Comparison of ENCODE assay signal across 9 cellular contexts in genomic region chr14:61034416-61035100, GRCh38. TPM values are rescaled to one million over a fixed set of nuclear protein-coding genes. Genes with fewer than 3 reads are reported as not detected.
A peak's percentile ranks its signal among the peaks of the same experiment; 100 is the strongest.
DNase-seq lines count a peak whose midpoint lies in the region; ATAC-seq, FAIRE-seq and TF ChIP-seq lines count a peak whose summit lies in the region.
"Had no signal": no experiment of that assay in that cellular context is flagged by ENCODE, and none has a peak within 500 bp of the region (broad histone marks: within the 10 kb centered on the region; RNA-seq: fewer than 3 reads in every experiment).

No MANE protein-coding gene starts in this region.

- DNase-seq in NCI-H510A treated with DMSO at 0.1 percent for 48 hours (lab: John Stamatoyannopoulos, UW) (peak; percentile 81), NCI-H510A (lab: John Stamatoyannopoulos, UW) (no peak), NCI-H128 (lab: John Stamatoyannopoulos, UW; ENCODE audit: unreplicated experiment) (peak; percentile 24), lower lobe of right lung (peak; percentile 41), urothelium cell line (ENCODE audit: low spot score) (no peak), left ventricle myocardium superior (no peak)
- no peak for DNase-seq in stimulated activated naive CD8-positive, alpha-beta T cell treated with anti-CD3 and anti-CD28 coated beads, Interleukin-15, amount 100 ng/mL, for 72 hours

- H3K4me3 ChIP-seq in lower lobe of right lung, result no peak overlapping the region
- H3K4me3 ChIP-seq: PC-9 had no signal

- intact Hi-C loops in lower lobe of right lung (cut with DNase I) (no loop called here), left ventricle myocardium superior (cut with micrococcal nuclease) (no loop called here)

- peaks cover 6% of the 10 kb centered on the region for H3K4me1 Mint-ChIP-seq in stimulated activated naive CD8-positive, alpha-beta T cell treated with anti-CD3 and anti-CD28 coated beads, Interleukin-15, amount 100 ng/mL, for 72 hours

- no peaks in the 10 kb centered on the region for H3K36me3 ChIP-seq in lower lobe of right lung

- H3K27ac Mint-ChIP-seq in stimulated activated naive CD8-positive, alpha-beta T cell treated with anti-CD3 and anti-CD28 coated beads, Interleukin-15, amount 100 ng/mL, for 72 hours, result peak overlapping the region in 1 of 2 donors; percentile 9

- peak; percentile 85 for ATAC-seq in HG02798 (IDR thresholded peaks at IDR 0.05; ENCODE audit: poor library complexity, unreplicated experiment)
- peak in 1 of 2 donors; percentile 24 for ATAC-seq in lower lobe of right lung
- ATAC-seq in left ventricle myocardium superior, result no peak
- no peak for ATAC-seq in stimulated activated naive CD8-positive, alpha-beta T cell treated with anti-CD3 and anti-CD28 coated beads, Interleukin-15, amount 100 ng/mL, for 72 hours

- H3K4me1 ChIP-seq in lower lobe of right lung, result no peaks in the 10 kb centered on the region

- no peak overlapping the region for H3K4me3 Mint-ChIP-seq in stimulated activated naive CD8-positive, alpha-beta T cell treated with anti-CD3 and anti-CD28 coated beads, Interleukin-15, amount 100 ng/mL, for 72 hours

- H3K27me3 ChIP-seq in lower lobe of right lung (ENCODE audit: low read depth), result no peaks in the 10 kb centered on the region

- no peak for TF ChIP-seq CTCF in lower lobe of right lung (IDR thresholded peaks at IDR 0.05)

- no peak for FAIRE-seq in urothelium cell line (lab: Jason Lieb, UNC)

- no peaks in the 10 kb centered on the region for H3K27me3 Mint-ChIP-seq in stimulated activated naive CD8-positive, alpha-beta T cell treated with anti-CD3 and anti-CD28 coated beads, Interleukin-15, amount 100 ng/mL, for 72 hours

- no peaks in the 10 kb centered on the region for H3K9me3 Mint-ChIP-seq in stimulated activated naive CD8-positive, alpha-beta T cell treated with anti-CD3 and anti-CD28 coated beads, Interleukin-15, amount 100 ng/mL, for 72 hours

- no peaks in the 10 kb centered on the region for H3K9me3 ChIP-seq in lower lobe of right lung

- H3K27ac ChIP-seq in lower lobe of right lung, result no peak overlapping the region
- H3K27ac ChIP-seq: PC-9 had no signal

RNA-seq across cellular contexts. Expression of gene SLC38A6, which starts 53.5 kb away (rescaled TPM):
- total RNA-seq in lower lobe of right lung (28.3 TPM), left ventricle myocardium superior (5.3 TPM)

RNA-seq across cellular contexts. Expression of gene TRMT5, which starts 53.7 kb away (rescaled TPM):
- 10.6 TPM for total RNA-seq in lower lobe of right lung
- total RNA-seq in left ventricle myocardium superior, result 5.7 TPM

Comparison
In these comparisons a context has a peak if more than half of its experiments do, and no peak if none do; other contexts are left out.
1. DNase-seq: peak in NCI-H510A treated with DMSO at 0.1 percent for 48 hours (single experiment), NCI-H128 (single experiment) and lower lobe of right lung (single experiment); none in NCI-H510A (single experiment), urothelium cell line (single experiment), left ventricle myocardium superior (single experiment) and stimulated activated naive CD8-positive, alpha-beta T cell treated with anti-CD3 and anti-CD28 coated beads, Interleukin-15, amount 100 ng/mL, for 72 hours (0 of 2).